Comparison of ENCODE assay signal across 1 cellular context in genomic region chr3:169686874-169687273, GRCh38.
TF ChIP-seq lines count a peak whose summit lies in the region.

No MANE protein-coding gene starts in this region.

TF ChIP-seq in HepG2, 621 proteins besides CTCF, POLR2A, EP300 and RAD21 (continued from another document):
- no peak for TF ChIP-seq ZHX1 (CRISPR knock-in tag; IDR thresholded peaks at IDR 0.05; ENCODE audit: low read depth)
- no peak for TF ChIP-seq ZNF232 (CRISPR knock-in tag; IDR thresholded peaks at IDR 0.05; ENCODE audit: borderline replicate concordance)
- peak; percentile 46 for TF ChIP-seq HNF4A (CRISPR knock-in tag; IDR thresholded peaks at IDR 0.05)
- TF ChIP-seq SMC3 (IDR thresholded peaks at IDR 0.05; ENCODE audit: low read length) = no peak
- no peak for TF ChIP-seq SMAD9 (CRISPR knock-in tag; IDR thresholded peaks at IDR 0.05)
- TF ChIP-seq, protein P1, sequence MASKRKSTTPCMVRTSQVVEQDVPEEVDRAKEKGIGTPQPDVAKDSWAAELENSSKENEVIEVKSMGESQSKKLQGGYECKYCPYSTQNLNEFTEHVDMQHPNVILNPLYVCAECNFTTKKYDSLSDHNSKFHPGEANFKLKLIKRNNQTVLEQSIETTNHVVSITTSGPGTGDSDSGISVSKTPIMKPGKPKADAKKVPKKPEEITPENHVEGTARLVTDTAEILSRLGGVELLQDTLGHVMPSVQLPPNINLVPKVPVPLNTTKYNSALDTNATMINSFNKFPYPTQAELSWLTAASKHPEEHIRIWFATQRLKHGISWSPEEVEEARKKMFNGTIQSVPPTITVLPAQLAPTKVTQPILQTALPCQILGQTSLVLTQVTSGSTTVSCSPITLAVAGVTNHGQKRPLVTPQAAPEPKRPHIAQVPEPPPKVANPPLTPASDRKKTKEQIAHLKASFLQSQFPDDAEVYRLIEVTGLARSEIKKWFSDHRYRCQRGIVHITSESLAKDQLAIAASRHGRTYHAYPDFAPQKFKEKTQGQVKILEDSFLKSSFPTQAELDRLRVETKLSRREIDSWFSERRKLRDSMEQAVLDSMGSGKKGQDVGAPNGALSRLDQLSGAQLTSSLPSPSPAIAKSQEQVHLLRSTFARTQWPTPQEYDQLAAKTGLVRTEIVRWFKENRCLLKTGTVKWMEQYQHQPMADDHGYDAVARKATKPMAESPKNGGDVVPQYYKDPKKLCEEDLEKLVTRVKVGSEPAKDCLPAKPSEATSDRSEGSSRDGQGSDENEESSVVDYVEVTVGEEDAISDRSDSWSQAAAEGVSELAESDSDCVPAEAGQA (IDR thresholded peaks at IDR 0.05; ENCODE audit: low read depth) = no peak
- TF ChIP-seq, protein P1 (CRISPR knock-in tag; IDR thresholded peaks at IDR 0.05; ENCODE audit: borderline replicate concordance) = no peak
- 0 out of 2 replicates have a peak, but pooled peaks have one; percentile 31 for TF ChIP-seq MLX (CRISPR knock-in tag; IDR thresholded peaks at IDR 0.05)
- no peak for TF ChIP-seq REXO4 (CRISPR knock-in tag; IDR thresholded peaks at IDR 0.05; ENCODE audit: borderline replicate concordance)
- TF ChIP-seq SMARCE1 (IDR thresholded peaks at IDR 0.05; ENCODE audit: borderline replicate concordance) = no peak
- TF ChIP-seq SP140L (CRISPR knock-in tag; IDR thresholded peaks at IDR 0.05; ENCODE audit: borderline replicate concordance) = no peak
- TF ChIP-seq MYC (CRISPR knock-in tag; IDR thresholded peaks at IDR 0.05; ENCODE audit: borderline replicate concordance) = no peak
- no peak for TF ChIP-seq ARNT2 (CRISPR knock-in tag; IDR thresholded peaks at IDR 0.05; ENCODE audit: low read depth)
- no peak for TF ChIP-seq ATF7-NPFF (CRISPR knock-in tag; IDR thresholded peaks at IDR 0.05; ENCODE audit: low read depth)
- no peak for TF ChIP-seq ZNF432 (CRISPR knock-in tag; IDR thresholded peaks at IDR 0.05; ENCODE audit: borderline replicate concordance)
- TF ChIP-seq, protein P2, sequence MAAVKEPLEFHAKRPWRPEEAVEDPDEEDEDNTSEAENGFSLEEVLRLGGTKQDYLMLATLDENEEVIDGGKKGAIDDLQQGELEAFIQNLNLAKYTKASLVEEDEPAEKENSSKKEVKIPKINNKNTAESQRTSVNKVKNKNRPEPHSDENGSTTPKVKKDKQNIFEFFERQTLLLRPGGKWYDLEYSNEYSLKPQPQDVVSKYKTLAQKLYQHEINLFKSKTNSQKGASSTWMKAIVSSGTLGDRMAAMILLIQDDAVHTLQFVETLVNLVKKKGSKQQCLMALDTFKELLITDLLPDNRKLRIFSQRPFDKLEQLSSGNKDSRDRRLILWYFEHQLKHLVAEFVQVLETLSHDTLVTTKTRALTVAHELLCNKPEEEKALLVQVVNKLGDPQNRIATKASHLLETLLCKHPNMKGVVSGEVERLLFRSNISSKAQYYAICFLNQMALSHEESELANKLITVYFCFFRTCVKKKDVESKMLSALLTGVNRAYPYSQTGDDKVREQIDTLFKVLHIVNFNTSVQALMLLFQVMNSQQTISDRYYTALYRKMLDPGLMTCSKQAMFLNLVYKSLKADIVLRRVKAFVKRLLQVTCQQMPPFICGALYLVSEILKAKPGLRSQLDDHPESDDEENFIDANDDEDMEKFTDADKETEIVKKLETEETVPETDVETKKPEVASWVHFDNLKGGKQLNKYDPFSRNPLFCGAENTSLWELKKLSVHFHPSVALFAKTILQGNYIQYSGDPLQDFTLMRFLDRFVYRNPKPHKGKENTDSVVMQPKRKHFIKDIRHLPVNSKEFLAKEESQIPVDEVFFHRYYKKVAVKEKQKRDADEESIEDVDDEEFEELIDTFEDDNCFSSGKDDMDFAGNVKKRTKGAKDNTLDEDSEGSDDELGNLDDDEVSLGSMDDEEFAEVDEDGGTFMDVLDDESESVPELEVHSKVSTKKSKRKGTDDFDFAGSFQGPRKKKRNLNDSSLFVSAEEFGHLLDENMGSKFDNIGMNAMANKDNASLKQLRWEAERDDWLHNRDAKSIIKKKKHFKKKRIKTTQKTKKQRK (IDR thresholded peaks at IDR 0.05; ENCODE audit: low read length) = no peak
